In genomic region chr19:33214621-33215020, GRCh38 we compare ENCODE assay signal across 7 cellular contexts. TPM values are rescaled to one million over a fixed set of nuclear protein-coding genes. Genes with fewer than 3 reads are reported as not detected.
DNase-seq lines count a peak whose midpoint lies in the region; TF ChIP-seq lines count a peak whose summit lies in the region.

No MANE protein-coding gene starts in this region.

- peak; percentile 52 for DNase-seq in GM03348 (ENCODE audit: low spot score)
- peak; percentile 11 for DNase-seq in NCI-H128 (lab: John Stamatoyannopoulos, UW; ENCODE audit: unreplicated experiment)
- DNase-seq in astrocyte of the hippocampus (ENCODE audit: low read depth, low spot score): peak; percentile 55
- DNase-seq in neural crest cell (ENCODE audit: low read depth, low spot score): peak; percentile 37
- DNase-seq in OCI-M2 (lab: John Stamatoyannopoulos, UW; ENCODE audit: unreplicated experiment): no peak
- no peak for DNase-seq in activated CD4-positive, alpha-beta memory T cell treated with anti-CD3 and anti-CD28 coated beads for 36 hours
- DNase-seq in activated gamma-delta T cell treated with Interleukin-2 at 50 U/mL for 16 hours: no peak

- intact Hi-C loops in activated CD4-positive, alpha-beta memory T cell treated with anti-CD3 and anti-CD28 coated beads for 36 hours (cut with micrococcal nuclease): no loop called here

- TF ChIP-seq CTCF in neural crest cell (conservative IDR thresholded peaks at IDR 0.05): peak; percentile 39

- CTCF ChIA-PET in activated CD4-positive, alpha-beta memory T cell treated with anti-CD3 and anti-CD28 coated beads for 36 hours (lab: Charles Lee): interaction anchor here (0.9 kb wide), 1 partner anchor 191 kb away, joined by 3 read pairs; no protein-coding TSS in a partner anchor

- H3K4me3 Mint-ChIP-seq in neural crest cell: peak overlapping the region; percentile 64
- no peak overlapping the region for H3K4me3 Mint-ChIP-seq in activated CD4-positive, alpha-beta memory T cell treated with anti-CD3 and anti-CD28 coated beads for 36 hours

- peak overlapping the region; percentile 92 for H3K27ac Mint-ChIP-seq in neural crest cell (ENCODE audit: unreplicated experiment)
- no peak overlapping the region for H3K27ac Mint-ChIP-seq in activated CD4-positive, alpha-beta memory T cell treated with anti-CD3 and anti-CD28 coated beads for 36 hours

- H3K9me3 Mint-ChIP-seq in neural crest cell: no peaks in the 10 kb centered on the region
- H3K9me3 Mint-ChIP-seq in activated CD4-positive, alpha-beta memory T cell treated with anti-CD3 and anti-CD28 coated beads for 36 hours: no peaks in the 10 kb centered on the region

- no peaks in the 10 kb centered on the region for H3K36me3 Mint-ChIP-seq in neural crest cell (ENCODE audit: low read depth)
- no peaks in the 10 kb centered on the region for H3K36me3 Mint-ChIP-seq in activated CD4-positive, alpha-beta memory T cell treated with anti-CD3 and anti-CD28 coated beads for 36 hours

- H3K4me1 Mint-ChIP-seq in neural crest cell: peaks cover 23% of the 10 kb centered on the region
- no peaks in the 10 kb centered on the region for H3K4me1 Mint-ChIP-seq in activated CD4-positive, alpha-beta memory T cell treated with anti-CD3 and anti-CD28 coated beads for 36 hours (ENCODE audit: low read depth)

- POLR2A ChIA-PET in activated CD4-positive, alpha-beta memory T cell treated with anti-CD3 and anti-CD28 coated beads for 36 hours (lab: Charles Lee): no interaction called here

- no peaks in the 10 kb centered on the region for H3K27me3 Mint-ChIP-seq in neural crest cell (ENCODE audit: low read depth)
- no peaks in the 10 kb centered on the region for H3K27me3 Mint-ChIP-seq in activated CD4-positive, alpha-beta memory T cell treated with anti-CD3 and anti-CD28 coated beads for 36 hours

RNA-seq across cellular contexts. Expression of gene SLC7A10, which starts 11.0 kb away (rescaled TPM):
- total RNA-seq in neural crest cell: 0.96 and 1.4 TPM in 2 replicates
- not detected for total RNA-seq in activated CD4-positive, alpha-beta memory T cell treated with anti-CD3 and anti-CD28 coated beads for 36 hours

RNA-seq across cellular contexts. Expression of gene LRP3, which starts 20.5 kb away (rescaled TPM):
- total RNA-seq in neural crest cell: 79.6 and 85.6 TPM in 2 replicates
- under 1 TPM; 0.19 to 0.22 TPM for total RNA-seq in activated CD4-positive, alpha-beta memory T cell treated with anti-CD3 and anti-CD28 coated beads for 36 hours

Comparison
In these comparisons a context has a peak if more than half of its experiments do, and no peak if none do; other contexts are left out.
1. DNase-seq: peak in GM03348 (single experiment), NCI-H128 (single experiment), astrocyte of the hippocampus (single experiment) and neural crest cell (single experiment); none in OCI-M2 (single experiment), activated CD4-positive, alpha-beta memory T cell treated with anti-CD3 and anti-CD28 coated beads for 36 hours (single experiment) and activated gamma-delta T cell treated with Interleukin-2 at 50 U/mL for 16 hours (single experiment).
2. RNA of gene LRP3, which starts 20.5 kb away (total RNA-seq): 79.6 to 85.6 TPM in neural crest cell; 0.19 to 0.22 TPM in activated CD4-positive, alpha-beta memory T cell treated with anti-CD3 and anti-CD28 coated beads for 36 hours; every median in the first group is over 10 times any median in the second.